In the genomic region with DNA sequence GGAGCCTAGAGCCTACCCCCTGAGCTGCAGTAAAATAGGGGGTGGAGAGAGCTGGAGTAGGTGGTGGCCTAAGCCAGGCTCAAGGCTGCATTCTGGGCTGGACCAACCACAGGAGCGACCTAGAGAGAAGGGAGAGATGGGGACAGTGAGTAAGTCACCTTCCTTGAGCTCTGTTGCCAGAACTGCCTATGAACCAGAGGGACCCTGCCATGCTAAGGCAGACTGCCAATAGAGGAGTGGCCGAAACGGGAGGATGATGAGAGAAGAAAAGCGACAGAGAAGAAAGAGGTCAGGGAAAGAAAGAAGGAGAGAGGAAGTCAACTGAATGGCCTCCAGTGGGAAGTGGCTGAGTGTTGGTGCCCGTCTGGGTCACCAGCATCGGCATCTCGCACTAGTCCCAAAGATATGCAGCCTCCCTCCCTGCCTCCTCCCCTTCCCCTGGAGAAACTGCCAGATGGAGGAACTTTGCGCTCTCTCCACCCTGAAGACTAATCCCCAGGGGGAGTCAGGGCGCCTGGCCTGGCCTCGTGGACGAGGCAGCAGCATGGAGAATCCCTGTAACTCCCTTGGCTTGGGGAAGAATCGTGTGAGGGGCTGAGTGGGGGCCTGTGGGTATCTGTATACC, we compare ENCODE assay signal across 11 cellular contexts. TPM values are rescaled to one million over a fixed set of nuclear protein-coding genes. Genes with fewer than 3 reads are reported as not detected.
A peak's percentile ranks its signal among the peaks of the same experiment; 100 is the strongest.
DNase-seq lines count a peak whose midpoint lies in the region; ATAC-seq and TF ChIP-seq lines count a peak whose summit lies in the region.
"Had no signal": no experiment of that assay in that cellular context is flagged by ENCODE, and none has a peak within 500 bp of the region (broad histone marks: within the 10 kb centered on the region; RNA-seq: fewer than 3 reads in every experiment).

No MANE protein-coding gene starts in this region.

- POLR2A ChIA-PET in activated CD4-positive, alpha-beta T cell treated with anti-CD3 and anti-CD28 coated beads, Interleukin-2, amount 10 ng/mL, durations not matched to agents 7 days and 5 days (lab: Charles Lee), result no interaction called here

- peaks cover 39% of the 10 kb centered on the region for H3F3A ChIP-seq in SU-DHL-6 (ENCODE audit: insufficient read depth)

- H3K9me3 ChIP-seq in SU-DHL-6 (ENCODE audit: insufficient read depth, low read length) (no peaks in the 10 kb centered on the region), subcutaneous abdominal adipose tissue (ENCODE audit: control insufficient read depth in 5 of 5, low read length in 5 of 5) (no peaks in the 10 kb centered on the region)
- H3K9me3 ChIP-seq: psoas muscle had no signal

- TF ChIP-seq CTCF in SU-DHL-6 (IDR thresholded peaks at IDR 0.05; ENCODE audit: insufficient read depth, low read length, poor library complexity, severe bottlenecking), result no peak

- intact Hi-C loops in left ventricle myocardium superior (cut with micrococcal nuclease), result loop anchor here (10.0 kb wide), 1 partner anchor 113 kb away; no protein-coding TSS in a partner anchor

- CTCF ChIA-PET in activated CD4-positive, alpha-beta T cell treated with anti-CD3 and anti-CD28 coated beads, Interleukin-2, amount 10 ng/mL, durations not matched to agents 7 days and 5 days (lab: Charles Lee), result interaction anchor here (1.0 to 4.0 kb wide), 7 partner anchors 13 to 113 kb away, joined by 3 to 29 read pairs (median 9); partner anchors contain the start of gene AIFM1

- H3K27ac Mint-ChIP-seq in activated CD4-positive, alpha-beta T cell treated with anti-CD3 and anti-CD28 coated beads, Interleukin-2, amount 10 ng/mL, durations not matched to agents 7 days and 5 days, result peak overlapping the region; percentile 87

- H3K4me3 Mint-ChIP-seq in activated CD4-positive, alpha-beta T cell treated with anti-CD3 and anti-CD28 coated beads, Interleukin-2, amount 10 ng/mL, durations not matched to agents 7 days and 5 days, result peak overlapping the region; percentile 68

- H3K4me1 Mint-ChIP-seq in activated CD4-positive, alpha-beta T cell treated with anti-CD3 and anti-CD28 coated beads, Interleukin-2, amount 10 ng/mL, durations not matched to agents 7 days and 5 days, result peaks cover 59% of the 10 kb centered on the region

- H3K27me3 Mint-ChIP-seq in activated CD4-positive, alpha-beta T cell treated with anti-CD3 and anti-CD28 coated beads, Interleukin-2, amount 10 ng/mL, durations not matched to agents 7 days and 5 days, result no peaks in the 10 kb centered on the region

- no peak overlapping the region for H3K9ac ChIP-seq in SU-DHL-6 (ENCODE audit: low read length)
- H3K9ac ChIP-seq in subcutaneous abdominal adipose tissue (ENCODE audit: low read length in 5 of 5), result peak overlapping the region in 3 of 5 donors; percentile 7 to 38 (median 38)

- no peak overlapping the region for H3K4me3 ChIP-seq in SU-DHL-6 (ENCODE audit: insufficient read depth, low read length, poor library complexity, severe bottlenecking)
- peak overlapping the region in 1 of 5 donors; percentile 38 for H3K4me3 ChIP-seq in subcutaneous abdominal adipose tissue (ENCODE audit: low read depth in 1 of 5, low read length in 5 of 5)
- H3K4me3 ChIP-seq: dorsolateral prefrontal cortex, psoas muscle had no signal

- no peak for DNase-seq in activated CD4-positive, alpha-beta T cell treated with anti-CD3 and anti-CD28 coated beads, Interleukin-2, amount 10 ng/mL, durations not matched to agents 7 days and 5 days
- DNase-seq in activated CD4-positive, alpha-beta T cell treated with anti-CD3 and anti-CD28 coated beads, Interleukin-2, amount 50 U/mL, for 1 hour, result no peak
- no peak for DNase-seq in left ventricle myocardium superior
- no peak for DNase-seq in stimulated activated CD4-positive, alpha-beta T cell treated with anti-CD3 and anti-CD28 coated beads, Interleukin-12 subunit alpha, Interleukin-12 subunit beta, amount 100 ng/mL, for 4 hours
- DNase-seq: dorsolateral prefrontal cortex, NCI-H1694 treated with DMSO at 0.1 percent for 48 hours had no signal

- no peaks in the 10 kb centered on the region for H3K36me3 ChIP-seq in SU-DHL-6 (ENCODE audit: low read length)
- no peaks in the 10 kb centered on the region for H3K36me3 ChIP-seq in subcutaneous abdominal adipose tissue (ENCODE audit: control insufficient read depth in 5 of 5, insufficient read depth in 5 of 5, low read length in 5 of 5)

- H3K4me2 ChIP-seq in SU-DHL-6 (ENCODE audit: low read depth, low read length, poor library complexity, severe bottlenecking), result no peak overlapping the region

- H3K9me2 ChIP-seq in SU-DHL-6 (replicated peaks; ENCODE audit: insufficient read depth, low read length), result no peaks in the 10 kb centered on the region

- H2AFZ ChIP-seq in SU-DHL-6 (ENCODE audit: low read depth, low read length, severe bottlenecking), result no peak overlapping the region

- no peaks in the 10 kb centered on the region for H4K20me1 ChIP-seq in SU-DHL-6 (ENCODE audit: low read depth, low read length)

- H3K27ac ChIP-seq in SU-DHL-6 (ENCODE audit: low read depth, low read length) (peak overlapping the region; percentile 97), subcutaneous abdominal adipose tissue (ENCODE audit: low read depth, low read length) (peak overlapping the region; percentile 70)
- H3K27ac ChIP-seq: dorsolateral prefrontal cortex, psoas muscle had no signal

- peaks cover 3 to 58% (median 31%) of the 10 kb centered on the region in 5 donors for H3K4me1 ChIP-seq in subcutaneous abdominal adipose tissue (ENCODE audit: control insufficient read depth in 5 of 5, insufficient read depth in 5 of 5, low read length in 5 of 5)
- H3K4me1 ChIP-seq: psoas muscle had no signal

- H3K36me3 Mint-ChIP-seq in activated CD4-positive, alpha-beta T cell treated with anti-CD3 and anti-CD28 coated beads, Interleukin-2, amount 10 ng/mL, durations not matched to agents 7 days and 5 days (ENCODE audit: low read depth), result peaks cover 35% of the 10 kb centered on the region

- H3K9me3 Mint-ChIP-seq in activated CD4-positive, alpha-beta T cell treated with anti-CD3 and anti-CD28 coated beads, Interleukin-2, amount 10 ng/mL, durations not matched to agents 7 days and 5 days, result no peaks in the 10 kb centered on the region

- peak; percentile 7 for ATAC-seq in left ventricle myocardium superior
- no peak for ATAC-seq in HG02588 (IDR thresholded peaks at IDR 0.05; ENCODE audit: unreplicated experiment)
- ATAC-seq in GM21786 (IDR thresholded peaks at IDR 0.05; ENCODE audit: unreplicated experiment), result no peak

- peaks cover 14% of the 10 kb centered on the region; the same call in 1 of the 2 replicates for H3K79me2 ChIP-seq in SU-DHL-6 (ENCODE audit: insufficient read depth, low read length)

- no peaks in the 10 kb centered on the region for H3K27me3 ChIP-seq in SU-DHL-6 (ENCODE audit: low read length)
- peaks cover 0 to 13% (median 9%) of the 10 kb centered on the region in 5 donors for H3K27me3 ChIP-seq in subcutaneous abdominal adipose tissue (ENCODE audit: control insufficient read depth in 5 of 5, insufficient read depth in 4 of 5, low read length in 5 of 5)

RNA-seq across cellular contexts. Expression of gene ELF4, which starts 28.8 kb away (rescaled TPM):
- 10 to 100 TPM; 46.0 to 49.5 TPM for total RNA-seq in activated CD4-positive, alpha-beta T cell treated with anti-CD3 and anti-CD28 coated beads, Interleukin-2, amount 10 ng/mL, durations not matched to agents 7 days and 5 days
- 2.3 TPM for total RNA-seq in left ventricle myocardium superior

Comparison
In these comparisons a context has a peak if more than half of its experiments do, and no peak if none do; other contexts are left out.
1. RNA of gene ELF4, which starts 28.8 kb away (total RNA-seq): 46.0 to 49.5 TPM in activated CD4-positive, alpha-beta T cell treated with anti-CD3 and anti-CD28 coated beads, Interleukin-2, amount 10 ng/mL, durations not matched to agents 7 days and 5 days; 2.3 TPM in left ventricle myocardium superior (single experiment); every median in the first group is over 10 times any median in the second.